1 cellular context compared by ENCODE assay signal in genomic region chr10:16798571-16798970, GRCh38.
TF ChIP-seq lines count a peak whose summit lies in the region.

No MANE protein-coding gene starts in this region.

TF ChIP-seq in WTC11, 78 proteins besides CTCF, POLR2A, EP300 and RAD21 (continued from another document):
- no peak for TF ChIP-seq USF2 (CRISPR knock-in tag; IDR thresholded peaks at IDR 0.05)
- no peak for TF ChIP-seq FOXJ3 (CRISPR knock-in tag; IDR thresholded peaks at IDR 0.05; ENCODE audit: borderline replicate concordance)
- no peak for TF ChIP-seq ZNF232 (CRISPR knock-in tag; IDR thresholded peaks at IDR 0.05)
- no peak for TF ChIP-seq NFYB (CRISPR knock-in tag; conservative IDR thresholded peaks at IDR 0.05; ENCODE audit: low read depth)
- no peak for TF ChIP-seq TCF7 (CRISPR knock-in tag; IDR thresholded peaks at IDR 0.05; ENCODE audit: low read depth)
- no peak for TF ChIP-seq ZNF396 (CRISPR knock-in tag; IDR thresholded peaks at IDR 0.05; ENCODE audit: borderline replicate concordance)
- no peak for TF ChIP-seq RELA (CRISPR knock-in tag; IDR thresholded peaks at IDR 0.05; ENCODE audit: borderline replicate concordance)
- TF ChIP-seq CBFB (CRISPR knock-in tag; IDR thresholded peaks at IDR 0.05; ENCODE audit: low read depth): no peak
- TF ChIP-seq E2F5 (CRISPR knock-in tag; IDR thresholded peaks at IDR 0.05): no peak
- TF ChIP-seq CREB1 (CRISPR knock-in tag; IDR thresholded peaks at IDR 0.05): no peak
